In the genomic region with DNA sequence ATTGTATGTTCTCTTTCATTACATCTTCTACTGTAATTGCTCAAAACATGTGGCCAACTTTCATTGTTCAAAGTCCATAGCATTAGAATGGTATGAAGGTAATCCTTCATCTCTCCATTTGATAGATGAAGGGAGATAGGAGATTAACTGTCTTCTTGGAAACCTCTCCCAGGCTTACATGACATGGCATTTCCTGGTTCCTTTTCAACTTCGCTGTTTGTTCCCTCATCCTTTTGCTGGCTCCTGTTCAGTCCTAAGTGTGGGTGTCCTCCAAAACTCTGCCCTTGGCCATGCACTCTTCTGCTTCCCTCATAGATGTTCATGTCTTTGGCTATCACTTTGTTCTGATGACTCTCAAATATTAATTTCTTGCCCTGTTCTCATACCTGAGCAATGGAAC, we compare ENCODE assay signal across 1 cellular context.
TF ChIP-seq lines count a peak whose summit lies in the region.

No MANE protein-coding gene starts in this region.

TF ChIP-seq in HepG2, 621 proteins besides CTCF, POLR2A, EP300 and RAD21 (continued from another document):
- no peak for TF ChIP-seq ZNF18 (CRISPR knock-in tag; IDR thresholded peaks at IDR 0.05; ENCODE audit: insufficient replicate concordance)
- no peak for TF ChIP-seq TBX3 (IDR thresholded peaks at IDR 0.05; ENCODE audit: borderline replicate concordance)
- no peak for TF ChIP-seq ZNF546 (CRISPR knock-in tag; conservative IDR thresholded peaks at IDR 0.05)
- TF ChIP-seq ZNF883 (CRISPR knock-in tag; IDR thresholded peaks at IDR 0.05; ENCODE audit: not compliant biosample characterization), result no peak
- TF ChIP-seq, protein P1, sequence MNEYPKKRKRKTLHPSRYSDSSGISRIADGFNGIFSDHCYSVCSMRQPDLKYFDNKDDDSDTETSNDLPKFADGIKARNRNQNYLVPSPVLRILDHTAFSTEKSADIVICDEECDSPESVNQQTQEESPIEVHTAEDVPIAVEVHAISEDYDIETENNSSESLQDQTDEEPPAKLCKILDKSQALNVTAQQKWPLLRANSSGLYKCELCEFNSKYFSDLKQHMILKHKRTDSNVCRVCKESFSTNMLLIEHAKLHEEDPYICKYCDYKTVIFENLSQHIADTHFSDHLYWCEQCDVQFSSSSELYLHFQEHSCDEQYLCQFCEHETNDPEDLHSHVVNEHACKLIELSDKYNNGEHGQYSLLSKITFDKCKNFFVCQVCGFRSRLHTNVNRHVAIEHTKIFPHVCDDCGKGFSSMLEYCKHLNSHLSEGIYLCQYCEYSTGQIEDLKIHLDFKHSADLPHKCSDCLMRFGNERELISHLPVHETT (CRISPR knock-in tag; conservative IDR thresholded peaks at IDR 0.05), result no peak
- TF ChIP-seq NR2F2 (IDR thresholded peaks at IDR 0.05; ENCODE audit: borderline replicate concordance, low read depth), result no peak
- TF ChIP-seq, protein P2, sequence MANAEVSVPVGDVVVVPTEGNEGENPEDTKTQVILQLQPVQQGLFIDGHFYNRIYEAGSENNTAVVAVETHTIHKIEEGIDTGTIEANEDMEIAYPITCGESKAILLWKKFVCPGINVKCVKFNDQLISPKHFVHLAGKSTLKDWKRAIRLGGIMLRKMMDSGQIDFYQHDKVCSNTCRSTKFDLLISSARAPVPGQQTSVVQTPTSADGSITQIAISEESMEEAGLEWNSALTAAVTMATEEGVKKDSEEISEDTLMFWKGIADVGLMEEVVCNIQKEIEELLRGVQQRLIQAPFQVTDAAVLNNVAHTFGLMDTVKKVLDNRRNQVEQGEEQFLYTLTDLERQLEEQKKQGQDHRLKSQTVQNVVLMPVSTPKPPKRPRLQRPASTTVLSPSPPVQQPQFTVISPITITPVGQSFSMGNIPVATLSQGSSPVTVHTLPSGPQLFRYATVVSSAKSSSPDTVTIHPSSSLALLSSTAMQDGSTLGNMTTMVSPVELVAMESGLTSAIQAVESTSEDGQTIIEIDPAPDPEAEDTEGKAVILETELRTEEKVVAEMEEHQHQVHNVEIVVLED (CRISPR knock-in tag; IDR thresholded peaks at IDR 0.05; ENCODE audit: borderline replicate concordance), result no peak
- TF ChIP-seq CREM (IDR thresholded peaks at IDR 0.05), result no peak
- TF ChIP-seq CREM (CRISPR knock-in tag; IDR thresholded peaks at IDR 0.05), result no peak
- TF ChIP-seq NFRKB (IDR thresholded peaks at IDR 0.05), result no peak
